17 cellular contexts compared by ENCODE assay signal in genomic region chr7:8130663-8131062, GRCh38.
"Had no signal": no experiment of that assay in that cellular context is flagged by ENCODE, and none has a peak within 500 bp of the region (broad histone marks: within the 10 kb centered on the region; RNA-seq: fewer than 3 reads in every experiment).

No MANE protein-coding gene starts in this region.

- DNase-seq: activated CD4-positive, alpha-beta memory T cell treated with anti-CD3 and anti-CD28 coated beads, Interleukin-2, amount 10 ng/mL, durations not matched to agents 7 days and 5 days; activated CD4-positive, alpha-beta T cell treated with anti-CD3 and anti-CD28 coated beads for 1 hour; activated naive CD4-positive, alpha-beta T cell; activated T-cell treated with anti-CD3 and anti-CD28 coated beads, Interleukin-2, amount 50 U/mL, for 48 hours; adrenal gland; colonic mucosa; gastrocnemius medialis; heart right ventricle; lower lobe of right lung; midbrain; right cardiac atrium; stimulated activated CD4-positive, alpha-beta T cell treated with anti-CD3 and anti-CD28 coated beads, Interleukin-2, amount 100 ng/mL, for 24 hours; stimulated activated naive CD4-positive, alpha-beta T cell; substantia nigra; transverse colon had no signal

- H3K9me3 ChIP-seq: adrenal gland, colonic mucosa, gastrocnemius medialis, heart right ventricle, lower lobe of right lung, transverse colon had no signal

- H3K9me3 Mint-ChIP-seq: activated CD4-positive, alpha-beta memory T cell treated with anti-CD3 and anti-CD28 coated beads, Interleukin-2, amount 10 ng/mL, durations not matched to agents 7 days and 5 days had no signal

- H3K27me3 ChIP-seq: adrenal gland, colonic mucosa, gastrocnemius medialis, heart right ventricle, transverse colon had no signal

- H3K27ac ChIP-seq: adrenal gland, colonic mucosa, epithelial cell of prostate, gastrocnemius medialis, lower lobe of right lung had no signal

- ATAC-seq: gastrocnemius medialis, heart right ventricle, lower lobe of right lung, right cardiac atrium, SK-N-SH treated with all-trans-retinoic acid at 6 μM for 48 hours had no signal

- H3K4me3 ChIP-seq: adrenal gland, colonic mucosa, gastrocnemius medialis, heart right ventricle, lower lobe of right lung, transverse colon had no signal

- H3K4me3 Mint-ChIP-seq: activated CD4-positive, alpha-beta memory T cell treated with anti-CD3 and anti-CD28 coated beads, Interleukin-2, amount 10 ng/mL, durations not matched to agents 7 days and 5 days had no signal

- H3K27me3 Mint-ChIP-seq: activated CD4-positive, alpha-beta memory T cell treated with anti-CD3 and anti-CD28 coated beads, Interleukin-2, amount 10 ng/mL, durations not matched to agents 7 days and 5 days had no signal

- H3K36me3 ChIP-seq: adrenal gland, colonic mucosa, gastrocnemius medialis, transverse colon had no signal

- H3K4me1 ChIP-seq: adrenal gland, colonic mucosa, gastrocnemius medialis, transverse colon had no signal
